Comparison of ENCODE assay signal across 8 cellular contexts in genomic region chr10:123008379-123009104, GRCh38. TPM values are rescaled to one million over a fixed set of nuclear protein-coding genes. Genes with fewer than 3 reads are reported as not detected.
A peak's percentile ranks its signal among the peaks of the same experiment; 100 is the strongest.
DNase-seq lines count a peak whose midpoint lies in the region; ATAC-seq and TF ChIP-seq lines count a peak whose summit lies in the region.

Gene ACADSB (plus strand): TSS chr10:123009006. CDS start chr10:123009030, 24 bp downstream.
Gene IKZF5 (minus strand): TSS chr10:123008795. CDS start chr10:122998625, 10,170 bp downstream.

- H3K9ac ChIP-seq in muscle layer of colon (ENCODE audit: low read length) = peak within 1 kb of the TSS; percentile 87

- H3K27ac ChIP-seq in PC-9 = peak within 1 kb of the TSS; percentile 61
- peak within 1 kb of the TSS; percentile 79 to 93 for H3K27ac ChIP-seq in esophagus (ENCODE audit: low read depth in 2 of 2, low read length in 1 of 2)
- H3K27ac ChIP-seq in muscle layer of colon (ENCODE audit: low read depth, low read length) = peak within 1 kb of the TSS; percentile 83

- no peaks in the 10 kb centered on the region for H3K36me3 ChIP-seq in PC-9 (ENCODE audit: low read depth)
- H3K36me3 ChIP-seq in esophagus (ENCODE audit: control insufficient read depth in 2 of 2, insufficient read depth in 2 of 2, low read length in 1 of 2) = no peaks in the 10 kb centered on the region
- no peaks in the 10 kb centered on the region for H3K36me3 ChIP-seq in muscle layer of colon (ENCODE audit: insufficient read depth, low read length)

- no peaks in the 10 kb centered on the region for H4K20me1 ChIP-seq in PC-9 (ENCODE audit: insufficient read depth)

- TF ChIP-seq CTCF in PC-9 (conservative IDR thresholded peaks at IDR 0.05) = no peak

- 0% methylated on average over 63 to 64 of the region's 64 CpGs for WGBS in esophagus, 2 donors

- CTCF ChIA-PET in PC-9 (lab: Charles Lee) = no interaction called here

- no peaks in the 10 kb centered on the region for H3K9me2 ChIP-seq in PC-9 (ENCODE audit: insufficient read depth)

- peak within 1 kb of the TSS; percentile 97 for H2AFZ ChIP-seq in PC-9

- H3K9me3 ChIP-seq in PC-9 (ENCODE audit: insufficient read depth, low read depth) (no peaks in the 10 kb centered on the region), esophagus (ENCODE audit: control insufficient read depth in 2 of 2, insufficient read depth in 1 of 2, low read depth in 1 of 2, low read length in 1 of 2) (no peaks in the 10 kb centered on the region), muscle layer of colon (ENCODE audit: low read length) (no peaks in the 10 kb centered on the region)

- no peaks in the 10 kb centered on the region for H3F3A ChIP-seq in PC-9 (ENCODE audit: insufficient read depth, low read depth)

- peak; percentile 83 for ATAC-seq in GM21723 (IDR thresholded peaks at IDR 0.05; ENCODE audit: unreplicated experiment)

- intact Hi-C loops in PC-9 (cut with micrococcal nuclease; ENCODE audit: unreplicated experiment) = loop anchor here (1.0 to 10.0 kb wide), 3 partner anchors 27 to 146 kb away; partner anchors contain the start of genes BUB3 and C10orf88

- H3K79me2 ChIP-seq in PC-9 (ENCODE audit: low read depth) = peaks cover 48% of the 10 kb centered on the region

- in situ Hi-C loops in KBM-7 (cut with MboI; ENCODE audit: low pct_unique_long_range_greater_than_20kb, low sequenced_read_pairs) = no loop called here

- H3K4me2 ChIP-seq in PC-9 = peak within 1 kb of the TSS; percentile 82

- H3K4me3 ChIP-seq in PC-9 (peak within 1 kb of the TSS; percentile 89), esophagus (ENCODE audit: low read depth in 1 of 2, low read length in 2 of 2) (peak within 1 kb of the TSS; percentile 94 to 98), muscle layer of colon (ENCODE audit: low read depth in 1 of 2, low read length in 2 of 2) (peak within 1 kb of the TSS; percentile 92 to 98)

- no TSS peak for BruUV-seq in PC-9 (replicated peaks; lab: Mats Ljungman, UMichigan)

- peaks cover 16% of the 10 kb centered on the region for H3K4me1 ChIP-seq in PC-9 (replicated peaks; ENCODE audit: insufficient read depth)
- H3K4me1 ChIP-seq in esophagus (ENCODE audit: control insufficient read depth in 2 of 2, insufficient read depth in 2 of 2, low read length in 1 of 2) = peaks cover 2 to 3% of the 10 kb centered on the region in 2 donors
- H3K4me1 ChIP-seq in muscle layer of colon (ENCODE audit: insufficient read depth, low read length) = peaks cover 28% of the 10 kb centered on the region

- H3K27me3 ChIP-seq in PC-9 (ENCODE audit: insufficient read depth, low read depth) (no peaks in the 10 kb centered on the region), esophagus (ENCODE audit: control insufficient read depth in 1 of 2, insufficient read depth in 2 of 2, low read length in 2 of 2) (no peaks in the 10 kb centered on the region), muscle layer of colon (ENCODE audit: control insufficient read depth in 1 of 2, insufficient read depth in 2 of 2, low read length in 2 of 2) (no peaks in the 10 kb centered on the region)

- DNase-seq in DMS53 treated with DMSO at 0.1 percent for 48 hours (lab: John Stamatoyannopoulos, UW; ENCODE audit: unreplicated experiment) (peak; percentile 84), KBM-7 (peak; percentile 95), PC-9 (peak; percentile 84 to 85)
- peak; percentile 93 for DNase-seq in activated T-cell treated with anti-CD3 and anti-CD28 coated beads, Interleukin-2, amount 50 U/mL, for 1 hour
- DNase-seq in stimulated activated CD8-positive, alpha-beta memory T cell treated with anti-CD3 and anti-CD28 coated beads, Interleukin-7, amount 100 ng/mL, for 1 hour (ENCODE audit: low read depth in 2 of 2) = peak; percentile 88 to 92

- POLR2A ChIA-PET in PC-9 (lab: Charles Lee; ENCODE audit: unreplicated experiment) = interaction anchor here (0.8 kb wide), 1 partner anchor 146 kb away, joined by 4 read pairs; the partner anchor contains the start of gene BUB3

RNA-seq across cellular contexts. Expression of gene ACADSB, which starts in this region (rescaled TPM):
- total RNA-seq in PC-9 (2021) = 7.3 and 12.8 TPM in 2 replicates
- 1 to 10 TPM; 5.2 to 7.3 TPM for polyA plus RNA-seq in esophagus

RNA-seq across cellular contexts. Expression of gene IKZF5, which starts in this region (rescaled TPM):
- total RNA-seq in PC-9 (2021) = 6.6 and 7.1 TPM in 2 replicates
- 1 to 10 TPM; 4.5 to 7.2 TPM for polyA plus RNA-seq in esophagus

Comparison
In these comparisons a context has a peak if more than half of its experiments do, and no peak if none do; other contexts are left out.
1. Peak in every context shown above with its lines: DNase-seq, ATAC-seq, H3K4me3 ChIP-seq and H3K27ac ChIP-seq.